1 cellular context compared by ENCODE assay signal in the genomic region with DNA sequence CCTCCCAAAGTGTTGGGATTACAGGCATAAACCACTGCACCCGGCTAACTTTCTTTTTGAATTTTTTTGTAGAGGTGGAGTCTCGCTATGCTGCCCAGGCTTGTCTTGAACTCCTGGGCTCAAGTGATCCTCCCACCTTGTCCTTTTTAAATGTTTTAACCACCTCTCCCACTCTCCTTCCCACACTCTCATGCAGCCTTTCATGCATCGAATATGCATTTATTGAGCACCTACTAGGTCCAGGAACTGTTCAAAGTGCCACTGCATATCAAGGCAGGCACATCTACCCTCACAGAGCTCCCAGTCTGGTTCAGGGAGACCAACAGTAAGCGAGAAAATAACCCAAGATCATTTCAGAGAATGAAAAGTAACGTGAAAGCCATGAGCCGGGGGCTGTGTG.
TF ChIP-seq lines count a peak whose summit lies in the region.

No MANE protein-coding gene starts in this region.

TF ChIP-seq in HCT116, 20 proteins besides CTCF, POLR2A, EP300 and RAD21:
- no peak for TF ChIP-seq ZFX (IDR thresholded peaks at IDR 0.05)
- no peak for TF ChIP-seq SRF (IDR thresholded peaks at IDR 0.05; ENCODE audit: low read depth)
- TF ChIP-seq, protein P1, sequence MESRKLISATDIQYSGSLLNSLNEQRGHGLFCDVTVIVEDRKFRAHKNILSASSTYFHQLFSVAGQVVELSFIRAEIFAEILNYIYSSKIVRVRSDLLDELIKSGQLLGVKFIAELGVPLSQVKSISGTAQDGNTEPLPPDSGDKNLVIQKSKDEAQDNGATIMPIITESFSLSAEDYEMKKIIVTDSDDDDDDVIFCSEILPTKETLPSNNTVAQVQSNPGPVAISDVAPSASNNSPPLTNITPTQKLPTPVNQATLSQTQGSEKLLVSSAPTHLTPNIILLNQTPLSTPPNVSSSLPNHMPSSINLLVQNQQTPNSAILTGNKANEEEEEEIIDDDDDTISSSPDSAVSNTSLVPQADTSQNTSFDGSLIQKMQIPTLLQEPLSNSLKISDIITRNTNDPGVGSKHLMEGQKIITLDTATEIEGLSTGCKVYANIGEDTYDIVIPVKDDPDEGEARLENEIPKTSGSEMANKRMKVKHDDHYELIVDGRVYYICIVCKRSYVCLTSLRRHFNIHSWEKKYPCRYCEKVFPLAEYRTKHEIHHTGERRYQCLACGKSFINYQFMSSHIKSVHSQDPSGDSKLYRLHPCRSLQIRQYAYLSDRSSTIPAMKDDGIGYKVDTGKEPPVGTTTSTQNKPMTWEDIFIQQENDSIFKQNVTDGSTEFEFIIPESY (IDR thresholded peaks at IDR 0.05; ENCODE audit: extremely low read depth, insufficient replicate concordance, low read length) = no peak
- no peak for TF ChIP-seq FOSL1 (IDR thresholded peaks at IDR 0.05; ENCODE audit: low read depth)
- TF ChIP-seq ATF3 (IDR thresholded peaks at IDR 0.05) = no peak
